1 cellular context compared by ENCODE assay signal in the genomic region with DNA sequence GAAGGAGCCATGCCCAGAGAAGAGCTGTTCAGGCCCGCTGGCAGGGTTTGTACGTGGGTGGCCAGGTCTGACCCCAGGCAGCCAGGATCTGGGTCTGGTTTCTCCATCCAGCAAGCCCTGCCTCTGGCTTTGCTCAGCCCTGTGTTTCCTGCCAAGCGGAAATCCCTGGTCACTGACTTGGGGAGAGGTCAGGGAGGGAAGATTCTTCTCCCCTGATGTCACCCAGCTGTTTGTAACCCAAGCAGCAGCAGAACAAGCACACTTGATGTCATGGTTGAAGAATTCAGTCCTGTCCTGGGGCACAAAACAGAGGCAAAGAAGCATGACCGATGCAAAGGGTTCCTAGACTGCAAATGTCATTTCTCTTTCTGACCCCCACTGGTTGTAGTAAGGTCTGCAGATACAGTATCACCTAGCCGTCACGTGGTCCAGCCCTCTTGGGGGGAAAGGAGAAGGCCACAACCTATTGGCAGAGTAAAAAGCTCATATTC.
TF ChIP-seq lines count a peak whose summit lies in the region.

No MANE protein-coding gene starts in this region.

TF ChIP-seq in SK-N-SH, 30 proteins besides CTCF, POLR2A, EP300 and RAD21 (continued from another document):
- TF ChIP-seq GATA2 (CRISPR knock-in tag; IDR thresholded peaks at IDR 0.05) (no peak), FOXM1 (IDR thresholded peaks at IDR 0.05; ENCODE audit: low read depth) (peak; percentile 79; the same call in 1 of the 2 replicates), JUND (IDR thresholded peaks at IDR 0.05) (peak; percentile 99), POLR2AphosphoS5 (IDR thresholded peaks at IDR 0.05; ENCODE audit: low read depth, low read length) (peak; percentile 88; the same call in 1 of the 2 replicates), RCOR1 (IDR thresholded peaks at IDR 0.05; ENCODE audit: low read length) (no peak), SIN3A (IDR thresholded peaks at IDR 0.05; ENCODE audit: borderline replicate concordance, low read depth, low read length) (peak; percentile 31; the same call in 1 of the 2 replicates), RXRA (IDR thresholded peaks at IDR 0.05; ENCODE audit: borderline replicate concordance, low read depth) (peak; percentile 99), NFIC (IDR thresholded peaks at IDR 0.05; ENCODE audit: borderline replicate concordance) (peak; percentile 97), FOSL2 (IDR thresholded peaks at IDR 0.05; ENCODE audit: borderline replicate concordance, low read depth) (peak; percentile 95), RFX5 (IDR thresholded peaks at IDR 0.05; ENCODE audit: low read length) (no peak), YY1 (IDR thresholded peaks at IDR 0.05; ENCODE audit: low read depth) (peak; percentile 60; the same call in 1 of the 2 replicates), TCF12 (IDR thresholded peaks at IDR 0.05) (peak; percentile 97), TEAD4 (IDR thresholded peaks at IDR 0.05; ENCODE audit: borderline replicate concordance, insufficient read depth) (peak; percentile 99), FOXJ3 (CRISPR knock-in tag; IDR thresholded peaks at IDR 0.05) (no peak), NRF1 (IDR thresholded peaks at IDR 0.05; ENCODE audit: low read depth, low read length) (no peak)
- TF ChIP-seq, protein P1, sequence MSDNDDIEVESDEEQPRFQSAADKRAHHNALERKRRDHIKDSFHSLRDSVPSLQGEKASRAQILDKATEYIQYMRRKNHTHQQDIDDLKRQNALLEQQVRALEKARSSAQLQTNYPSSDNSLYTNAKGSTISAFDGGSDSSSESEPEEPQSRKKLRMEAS (IDR thresholded peaks at IDR 0.05; ENCODE audit: low read depth): peak; percentile 84
